24 cellular contexts compared by ENCODE assay signal in the genomic region with DNA sequence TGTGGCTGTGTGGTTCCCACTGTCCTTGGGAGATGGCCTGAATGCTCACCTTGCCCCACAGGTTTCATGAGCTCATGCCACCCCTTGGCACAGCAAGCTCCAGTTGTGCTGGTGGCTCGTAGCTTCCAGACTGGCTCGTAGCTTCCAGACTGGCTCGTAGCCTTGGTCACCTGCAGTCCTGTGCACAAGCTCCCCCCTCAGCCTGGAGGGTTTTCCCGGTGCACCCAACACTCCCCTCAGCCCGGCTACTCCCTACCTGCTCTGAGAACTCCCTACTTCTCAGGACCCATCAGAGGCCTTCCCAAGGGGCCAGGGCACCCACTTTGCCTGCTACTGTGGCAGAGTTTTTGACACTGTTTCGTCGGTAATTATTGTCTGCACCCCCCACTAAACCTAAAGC.
"Had no signal": no experiment of that assay in that cellular context is flagged by ENCODE, and none has a peak within 500 bp of the region (broad histone marks: within the 10 kb centered on the region; RNA-seq: fewer than 3 reads in every experiment).

No MANE protein-coding gene starts in this region.

- H3K36me3 ChIP-seq: neutrophil, pancreas, right lobe of liver, sigmoid colon, suprapubic skin, tibial artery, transverse colon, upper lobe of right lung, uterus had no signal

- FAIRE-seq: pancreas, small intestine had no signal

- H3K4me1 ChIP-seq: pancreas, psoas muscle, right lobe of liver, sigmoid colon, suprapubic skin, testis, tibial artery, transverse colon, upper lobe of right lung, uterus had no signal

- DNase-seq: nephron progenitor cell; nucleus accumbens; psoas muscle; right cardiac atrium; sigmoid colon; small intestine; stimulated activated CD4-positive, alpha-beta T cell treated with anti-CD3 and anti-CD28 coated beads, Interleukin-12 subunit alpha, Interleukin-12 subunit beta, amount 100 ng/mL, for 4 hours; stimulated activated CD4-positive, alpha-beta T cell treated with anti-CD3 and anti-CD28 coated beads, Interleukin-1b, Interleukin-23, amount 100 ng/mL, for 48 hours; stimulated activated CD4-positive, alpha-beta T cell treated with anti-CD3 and anti-CD28 coated beads, Interleukin-4, amount 100 ng/mL, for 1 hour; stimulated activated CD4-positive, alpha-beta T cell treated with anti-CD3 and anti-CD28 coated beads, Interleukin-4, amount 100 ng/mL, for 4 hours; stimulated activated CD8-positive, alpha-beta memory T cell treated with anti-CD3 and anti-CD28 coated beads, Interleukin-4, amount 100 ng/mL, for 48 hours; stimulated activated naive CD4-positive, alpha-beta T cell; stimulated activated naive CD8-positive, alpha-beta T cell treated with anti-CD3 and anti-CD28 coated beads, Interleukin-15, amount 100 ng/mL, for 72 hours; stimulated activated naive CD8-positive, alpha-beta T cell treated with anti-CD3 and anti-CD28 coated beads, Interleukin-15, Interleukin-2, amounts not matched to agents 100 U/mL and 50 U/mL, for 24 hours; substantia nigra; testis; tibial artery; transverse colon; upper lobe of right lung; uterus had no signal

- H3K4me3 ChIP-seq: pancreas, psoas muscle, right lobe of liver, sigmoid colon, suprapubic skin, testis, tibial artery, transverse colon, upper lobe of right lung, uterus had no signal

- H3K9me3 ChIP-seq: neutrophil, pancreas, psoas muscle, right lobe of liver, testis, transverse colon, uterus had no signal

- H3K27ac ChIP-seq: neutrophil, pancreas, psoas muscle, right lobe of liver, sigmoid colon, suprapubic skin, testis, tibial artery, transverse colon, upper lobe of right lung, uterus had no signal
